1 cellular context compared by ENCODE assay signal in the genomic region with DNA sequence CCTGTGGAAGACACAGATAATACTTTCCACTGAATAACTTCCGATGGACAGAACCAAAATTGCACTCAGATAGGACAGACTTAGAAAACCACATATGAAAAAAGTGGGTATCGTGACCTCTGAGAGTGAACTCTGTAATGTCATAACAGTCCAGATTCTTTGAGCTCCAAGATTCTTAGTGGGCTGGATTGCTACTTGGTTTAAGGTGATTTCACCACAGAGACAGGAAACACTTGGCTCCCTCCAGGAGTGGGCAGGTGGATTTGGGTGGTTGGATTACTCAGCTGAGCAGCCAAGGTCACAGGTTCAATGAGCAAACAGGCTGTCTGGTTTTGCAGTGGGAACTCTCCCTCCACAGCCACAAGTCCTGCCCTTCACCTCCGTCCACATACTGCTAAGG.
TF ChIP-seq lines count a peak whose summit lies in the region.

No MANE protein-coding gene starts in this region.

TF ChIP-seq in IMR-90, 13 proteins besides CTCF, POLR2A, EP300 and RAD21 (continued from another document):
- peak; percentile 26; the same call in 1 of the 2 replicates for TF ChIP-seq MAZ (IDR thresholded peaks at IDR 0.05; ENCODE audit: borderline replicate concordance, low read depth, low read length)
- no peak for TF ChIP-seq RFX5 (IDR thresholded peaks at IDR 0.05; ENCODE audit: low read depth, low read length)
- peak; percentile 98 for TF ChIP-seq RCOR1 (IDR thresholded peaks at IDR 0.05; ENCODE audit: insufficient replicate concordance, low read length)
- no peak for TF ChIP-seq MXI1 (IDR thresholded peaks at IDR 0.05; ENCODE audit: borderline replicate concordance, low read depth, low read length)
- TF ChIP-seq, protein P1, sequence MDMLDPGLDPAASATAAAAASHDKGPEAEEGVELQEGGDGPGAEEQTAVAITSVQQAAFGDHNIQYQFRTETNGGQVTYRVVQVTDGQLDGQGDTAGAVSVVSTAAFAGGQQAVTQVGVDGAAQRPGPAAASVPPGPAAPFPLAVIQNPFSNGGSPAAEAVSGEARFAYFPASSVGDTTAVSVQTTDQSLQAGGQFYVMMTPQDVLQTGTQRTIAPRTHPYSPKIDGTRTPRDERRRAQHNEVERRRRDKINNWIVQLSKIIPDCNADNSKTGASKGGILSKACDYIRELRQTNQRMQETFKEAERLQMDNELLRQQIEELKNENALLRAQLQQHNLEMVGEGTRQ (IDR thresholded peaks at IDR 0.05; ENCODE audit: low read depth, low read length): 0 out of 2 replicates have a peak, but pooled peaks have one; percentile 25
- TF ChIP-seq CEBPB (IDR thresholded peaks at IDR 0.05; ENCODE audit: low read depth, low read length): peak; percentile 80
- no peak for TF ChIP-seq BHLHE40 (IDR thresholded peaks at IDR 0.05; ENCODE audit: low read depth, low read length)
TF ChIP-seq in IMR-90: peak in this region for 5.
